ENCODE assay signal across 20 cellular contexts in genomic region chr12:65308001-65308400, GRCh38. TPM values are rescaled to one million over a fixed set of nuclear protein-coding genes. Genes with fewer than 3 reads are reported as not detected.
A peak's percentile ranks its signal among the peaks of the same experiment; 100 is the strongest.
DNase-seq lines count a peak whose midpoint lies in the region; ATAC-seq, FAIRE-seq and TF ChIP-seq lines count a peak whose summit lies in the region.
"Had no signal": no experiment of that assay in that cellular context is flagged by ENCODE, and none has a peak within 500 bp of the region (broad histone marks: within the 10 kb centered on the region; RNA-seq: fewer than 3 reads in every experiment).

No MANE protein-coding gene starts in this region.

- ATAC-seq in T-helper 17 cell, result no peak
- ATAC-seq: activated naive CD8-positive, alpha-beta T cell treated with anti-CD3 and anti-CD28 coated beads, Interleukin-2, amount 50 U/mL, for 24 hours; activated T-cell treated with anti-CD3 and anti-CD28 coated beads, Interleukin-2, amount 50 U/mL, for 4 hours; sciatic nerve had no signal

- FAIRE-seq in keratinocyte (lab: Jason Lieb, UNC), result peak; percentile 59

- peaks cover 71% of the 10 kb centered on the region for H3K4me1 ChIP-seq in ACC112 (ENCODE audit: control insufficient read depth, insufficient read depth, low read length, unreplicated experiment)
- peaks cover 24% of the 10 kb centered on the region for H3K4me1 ChIP-seq in keratinocyte (ENCODE audit: control insufficient read depth, extremely low read depth, insufficient read depth, low read length)

- no peak overlapping the region for H3K27ac Mint-ChIP-seq in T-helper 17 cell
- H3K27ac Mint-ChIP-seq: activated CD4-positive, alpha-beta T cell treated with anti-CD3 and anti-CD28 coated beads, Interleukin-2, amount 10 ng/mL, durations not matched to agents 24 days and 14 days; activated naive CD8-positive, alpha-beta T cell treated with anti-CD3 and anti-CD28 coated beads, Interleukin-2, amount 50 U/mL, for 24 hours; IgD-negative memory B cell; neural progenitor cell had no signal

- no peak overlapping the region for H2AFZ ChIP-seq in ACC112 (ENCODE audit: low read length, unreplicated experiment)
- peak overlapping the region; percentile 50 for H2AFZ ChIP-seq in keratinocyte (ENCODE audit: control insufficient read depth, low read length)
- H2AFZ ChIP-seq: neural progenitor cell had no signal

- H3K4me3 ChIP-seq in ACC112 (ENCODE audit: low read depth, low read length) (peak overlapping the region; percentile 46; the same call in 1 of the 2 replicates), HL-60 (replicated peaks; ENCODE audit: insufficient read depth, low read length) (no peak overlapping the region), brain microvascular endothelial cell (ENCODE audit: low read depth, low read length) (no peak overlapping the region), keratinocyte (ENCODE audit: control insufficient read depth in 2 of 3, extremely low read depth in 1 of 3, insufficient read depth in 2 of 3, low read depth in 1 of 3, low read length in 3 of 3) (no peak overlapping the region)
- H3K4me3 ChIP-seq: esophagus squamous epithelium, neural progenitor cell had no signal

- H3K9me3 ChIP-seq in keratinocyte (ENCODE audit: control insufficient read depth, low read depth, low read length) (no peaks in the 10 kb centered on the region), T-helper 17 cell (ENCODE audit: control insufficient read depth, low read length, poor library complexity, severe bottlenecking) (no peaks in the 10 kb centered on the region)
- H3K9me3 ChIP-seq: esophagus squamous epithelium had no signal

- H3K36me3 ChIP-seq in ACC112 (ENCODE audit: insufficient read depth, low read length) (0 out of 2 replicates have a peak, but pooled peaks cover 5% of the 10 kb centered on the region), brain microvascular endothelial cell (replicated peaks) (no peaks in the 10 kb centered on the region), keratinocyte (ENCODE audit: control insufficient read depth in 2 of 2, extremely low read depth in 1 of 2, insufficient read depth in 2 of 2, low read length in 2 of 2) (no peaks in the 10 kb centered on the region)
- H3K36me3 ChIP-seq: esophagus squamous epithelium, neural progenitor cell had no signal

- peaks cover 55% of the 10 kb centered on the region for H3K27me3 Mint-ChIP-seq in T-helper 17 cell

- TF ChIP-seq CTCF in HL-60 (IDR thresholded peaks at IDR 0.05; ENCODE audit: insufficient read depth, low read length) (no peak), brain microvascular endothelial cell (IDR thresholded peaks at IDR 0.05; ENCODE audit: low read depth, low read length, missing control alignments) (no peak), keratinocyte (optimal IDR thresholded peaks at IDR 0.05 in 1 of 3, IDR thresholded peaks at IDR 0.05 in 1 of 3, conservative IDR thresholded peaks at IDR 0.05 in 1 of 3; ENCODE audit: extremely low read depth in 1 of 3, insufficient read depth in 2 of 3, low read length in 3 of 3) (no peak)

- DNase-seq in HL-60 (ENCODE audit: low read depth in 1 of 2, low spot score in 1 of 2) (no peak), brain microvascular endothelial cell (no peak), keratinocyte (ENCODE audit: low read depth, low spot score) (no peak), SKM-1 treated with dmso at 0.1 percent for 144 hours (lab: John Stamatoyannopoulos, UW; ENCODE audit: unreplicated experiment) (no peak), SHP77 (lab: John Stamatoyannopoulos, UW) (no peak), T-helper 17 cell (no peak)
- no peak for DNase-seq in activated CD4-positive, alpha-beta T cell treated with anti-CD3 and anti-CD28 coated beads for 48 hours
- DNase-seq: activated CD4-positive, alpha-beta T cell treated with anti-CD3 and anti-CD28 coated beads, Interleukin-2, amount 10 ng/mL, durations not matched to agents 24 days and 14 days; activated naive CD8-positive, alpha-beta T cell treated with anti-CD3 and anti-CD28 coated beads, Interleukin-2, amount 50 U/mL, for 24 hours; activated T-cell treated with anti-CD3 and anti-CD28 coated beads, Interleukin-2, amount 50 U/mL, for 4 hours; DMS 273 treated with DMSO at 0.1 percent for 48 hours; esophagus squamous epithelium; NCI-H1436 treated with DMSO at 0.1 percent for 48 hours; NCI-H524 treated with DMSO at 0.1 percent for 48 hours; stimulated activated naive CD4-positive, alpha-beta T cell had no signal

- H3K4me1 Mint-ChIP-seq in T-helper 17 cell, result no peaks in the 10 kb centered on the region
- H3K4me1 Mint-ChIP-seq: activated CD4-positive, alpha-beta T cell treated with anti-CD3 and anti-CD28 coated beads, Interleukin-2, amount 10 ng/mL, durations not matched to agents 24 days and 14 days had no signal

- H3K9me1 ChIP-seq in keratinocyte (ENCODE audit: control insufficient read depth, extremely low read depth, insufficient read depth, low read length), result no peaks in the 10 kb centered on the region

- in situ Hi-C loops in brain microvascular endothelial cell (cut with HindIII; ENCODE audit: low pct_ligation_motif_present, low sequenced_read_pairs), result no loop called here

- no peak overlapping the region for H3K4me2 ChIP-seq in keratinocyte (ENCODE audit: control insufficient read depth, extremely low read depth, insufficient read depth, low read depth, low read length)
- H3K4me2 ChIP-seq: neural progenitor cell had no signal

- dilution Hi-C loops in keratinocyte (cut with MboI; ENCODE audit: extremely low pct_ligation_motif_present, low sequenced_read_pairs), result no loop called here

- H3K36me3 Mint-ChIP-seq in T-helper 17 cell (ENCODE audit: low read depth), result no peaks in the 10 kb centered on the region
- H3K36me3 Mint-ChIP-seq: IgD-negative memory B cell had no signal

- H3K79me2 ChIP-seq in ACC112 (ENCODE audit: control insufficient read depth, insufficient read depth, low read length, unreplicated experiment) (peaks cover 48% of the 10 kb centered on the region), keratinocyte (ENCODE audit: control insufficient read depth, insufficient read depth, low read length) (no peaks in the 10 kb centered on the region)

- no peak overlapping the region for H3K9ac ChIP-seq in keratinocyte (ENCODE audit: control insufficient read depth, extremely low read depth, insufficient read depth, low read length)
- H3K9ac ChIP-seq: neural progenitor cell had no signal

- H3K27me3 ChIP-seq in ACC112 (ENCODE audit: insufficient read depth, low read length) (no peaks in the 10 kb centered on the region), HL-60 (ENCODE audit: insufficient read depth, poor library complexity, severe bottlenecking) (no peaks in the 10 kb centered on the region), brain microvascular endothelial cell (replicated peaks) (no peaks in the 10 kb centered on the region), keratinocyte (ENCODE audit: control insufficient read depth, extremely low read depth, insufficient read depth, low read length) (no peaks in the 10 kb centered on the region)
- H3K27me3 ChIP-seq: esophagus squamous epithelium, neural progenitor cell had no signal

- H4K20me1 ChIP-seq in keratinocyte (ENCODE audit: control insufficient read depth, extremely low read depth, insufficient read depth, low read length), result no peaks in the 10 kb centered on the region

- H3K27ac ChIP-seq in ACC112 (ENCODE audit: low read depth, low read length), result peak overlapping the region; percentile 50
- H3K27ac ChIP-seq in HL-60 (replicated peaks), result peak overlapping the region; percentile 52
- H3K27ac ChIP-seq in brain microvascular endothelial cell, result peak overlapping the region; percentile 21
- H3K27ac ChIP-seq in keratinocyte (ENCODE audit: control insufficient read depth, insufficient read depth, low read length), result no peak overlapping the region
- H3K27ac ChIP-seq: neural progenitor cell had no signal

- H3K4me3 Mint-ChIP-seq in T-helper 17 cell, result no peak overlapping the region
- H3K4me3 Mint-ChIP-seq: activated CD4-positive, alpha-beta T cell treated with anti-CD3 and anti-CD28 coated beads, Interleukin-2, amount 10 ng/mL, durations not matched to agents 24 days and 14 days; activated naive CD8-positive, alpha-beta T cell treated with anti-CD3 and anti-CD28 coated beads, Interleukin-2, amount 50 U/mL, for 24 hours; activated T-cell treated with anti-CD3 and anti-CD28 coated beads, Interleukin-2, amount 50 U/mL, for 4 hours; IgD-negative memory B cell; neural progenitor cell had no signal

RNA-seq across cellular contexts. Expression of gene MSRB3, which starts 29.5 kb away (rescaled TPM):
- polyA plus RNA-seq in keratinocyte, result 11.5 to 12.7 TPM (median 12.3 TPM) in 3 replicates
- 1.7 TPM for polyA plus RNA-seq in keratinocyte (2011; ENCODE audit: low read depth)
- polyA plus RNA-seq in keratinocyte (2011; cell fraction: cytosol; rRNA removed), result 12.9 and 19.6 TPM in 2 replicates
- polyA plus RNA-seq in keratinocyte (2011; cell fraction: nucleus; rRNA removed), result 15.0 and 15.1 TPM in 2 replicates
- 2.4 and 13.8 TPM in 2 replicates for polyA plus RNA-seq in keratinocyte (2012; ENCODE audit: low replicate concordance)
- polyA minus RNA-seq in keratinocyte, result 15.4 to 40.1 TPM (median 19.1 TPM) in 3 replicates
- polyA minus RNA-seq in keratinocyte (2011; cell fraction: cytosol; rRNA and poly(A)+ RNA removed), result 12.7 TPM
- 17.0 and 28.7 TPM in 2 replicates for polyA minus RNA-seq in keratinocyte (2011; cell fraction: nucleus; rRNA and poly(A)+ RNA removed)
- 1 to 10 TPM in 1 of 2 donors, under 1 TPM in 1; 0.22 to 5.9 TPM for total RNA-seq in T-helper 17 cell
- total RNA-seq: activated CD4-positive, alpha-beta T cell treated with anti-CD3 and anti-CD28 coated beads, Interleukin-2, amount 10 ng/mL, durations not matched to agents 24 days and 14 days; T-helper 2 cell treated with Interferon-gamma antibody and Interleukin-4, amounts not matched to agents 100 ng/mL and 5 ng/mL, for 36 hours had no signal
- polyA plus RNA-seq: IgD-negative memory B cell had no signal
